ENCODE assay signal across 37 cellular contexts in genomic region chr13:33099860-33100259, GRCh38.
"Had no signal": no experiment of that assay in that cellular context is flagged by ENCODE, and none has a peak within 500 bp of the region (broad histone marks: within the 10 kb centered on the region; RNA-seq: fewer than 3 reads in every experiment).

No MANE protein-coding gene starts in this region.

- H3K27ac Mint-ChIP-seq: activated CD4-positive, alpha-beta T cell treated with anti-CD3 and anti-CD28 coated beads for 36 hours; activated CD4-positive, alpha-beta T cell treated with anti-CD3 and anti-CD28 coated beads, Interleukin-2, amount 10 ng/mL, durations not matched to agents 7 days and 5 days; activated naive CD4-positive, alpha-beta T cell treated with anti-CD3 and anti-CD28 coated beads for 36 hours; activated naive CD4-positive, alpha-beta T cell treated with anti-CD3 and anti-CD28 coated beads, Interleukin-2, amount 50 U/mL, for 72 hours; activated T-helper 1 cell treated with anti-CD3 and anti-CD28 coated beads, Interleukin-12 subunit alpha, Interleukin-12 subunit beta, Interleukin-2, Interleukin-4 antibody, amounts not matched to agents 30 ng/mL and 10 ng/mL and 1 ng/mL, durations not matched to agents 14 hours and 24 hours and 36 hours had no signal

- H3K36me3 Mint-ChIP-seq: activated naive CD4-positive, alpha-beta T cell treated with anti-CD3 and anti-CD28 coated beads, Interleukin-2, amount 50 U/mL, for 72 hours had no signal

- ATAC-seq: activated CD4-positive, alpha-beta T cell treated with anti-CD3 and anti-CD28 coated beads for 36 hours; activated naive CD4-positive, alpha-beta T cell treated with anti-CD3 and anti-CD28 coated beads, Interleukin-2, amount 50 U/mL, for 72 hours; activated T-cell treated with anti-CD3 and anti-CD28 coated beads, Interleukin-2, amount 50 U/mL, for 4 hours; body of pancreas; PC-3 had no signal

- H3K27ac ChIP-seq: adrenal gland, body of pancreas, breast epithelium, Peyer's patch, SJSA1 had no signal

- H3K4me1 ChIP-seq: adrenal gland, body of pancreas, breast epithelium, Peyer's patch, SJSA1 had no signal

- H3K9me3 ChIP-seq: adrenal gland, body of pancreas, Peyer's patch, SJSA1, SK-N-SH had no signal

- H3K4me2 ChIP-seq: SK-N-SH had no signal

- H3K4me3 Mint-ChIP-seq: activated CD4-positive, alpha-beta T cell treated with anti-CD3 and anti-CD28 coated beads for 36 hours; activated CD4-positive, alpha-beta T cell treated with anti-CD3 and anti-CD28 coated beads, Interleukin-2, amount 10 ng/mL, durations not matched to agents 7 days and 5 days; activated naive CD4-positive, alpha-beta T cell treated with anti-CD3 and anti-CD28 coated beads for 36 hours; activated T-cell treated with anti-CD3 and anti-CD28 coated beads, Interleukin-2, amount 50 U/mL, for 4 hours; activated T-helper 1 cell treated with anti-CD3 and anti-CD28 coated beads, Interleukin-12 subunit alpha, Interleukin-12 subunit beta, Interleukin-2, Interleukin-4 antibody, amounts not matched to agents 30 ng/mL and 10 ng/mL and 1 ng/mL, durations not matched to agents 14 hours and 24 hours and 36 hours had no signal

- H3K4me1 Mint-ChIP-seq: activated CD4-positive, alpha-beta T cell treated with anti-CD3 and anti-CD28 coated beads for 36 hours; activated CD4-positive, alpha-beta T cell treated with anti-CD3 and anti-CD28 coated beads, Interleukin-2, amount 10 ng/mL, durations not matched to agents 7 days and 5 days had no signal

- H3K4me3 ChIP-seq: adrenal gland, body of pancreas, breast epithelium, MG63, Peyer's patch, SJSA1 had no signal

- H3K27me3 ChIP-seq: adrenal gland, body of pancreas, breast epithelium, MG63, Peyer's patch, SJSA1 had no signal

- H3K9ac ChIP-seq: SK-N-SH had no signal

- H3K9me3 Mint-ChIP-seq: activated CD4-positive, alpha-beta T cell treated with anti-CD3 and anti-CD28 coated beads, Interleukin-2, amount 10 ng/mL, durations not matched to agents 7 days and 5 days had no signal

- DNase-seq: activated CD4-positive, alpha-beta T cell treated with anti-CD3 and anti-CD28 coated beads for 36 hours; activated CD4-positive, alpha-beta T cell treated with anti-CD3 and anti-CD28 coated beads, Interleukin-2, amount 10 ng/mL, durations not matched to agents 7 days and 5 days; activated CD4-positive, alpha-beta T cell treated with anti-CD3 and anti-CD28 coated beads, Interleukin-2, amount 50 U/mL, for 48 hours; activated CD8-positive, alpha-beta memory T cell treated with anti-CD3 and anti-CD28 coated beads, Interleukin-2, amount 50 U/mL, for 4 hours; activated gamma-delta T cell treated with Interleukin-2 at 50 U/mL for 16 hours; activated naive CD4-positive, alpha-beta T cell treated with anti-CD3 and anti-CD28 coated beads for 36 hours; activated T-cell treated with anti-CD3 and anti-CD28 coated beads for 4 hours; activated T-cell treated with anti-CD3 and anti-CD28 coated beads, Interleukin-2, amount 50 U/mL, for 4 hours; adrenal gland; body of pancreas; caudate nucleus; Kasumi-1; KG1; MG63; NCI-H1048; NCI-H1105 treated with DMSO at 0.1 percent for 48 hours; NCI-H1436; NCI-H1694; NCI-H1930; NCI-H2081 treated with DMSO at 0.1 percent for 48 hours; NCI-H226; NCI-H446 treated with DMSO at 0.1 percent for 48 hours; NCI-H524; NCI-H69; NK-92 treated with Interleukin-12 subunit alpha and Interleukin-12 subunit beta, amount 100 ng/mL, for 24 hours; PC-3; Peyer's patch; RPMI8226; SHP77 treated with DMSO at 0.1 percent for 48 hours; SK-N-SH; T-helper 1 cell; T-helper 2 cell; T-helper 9 cell had no signal
